Comparison of ENCODE assay signal across 36 cellular contexts in genomic region chrX:2917767-2918166, GRCh38.
"Had no signal": no experiment of that assay in that cellular context is flagged by ENCODE, and none has a peak within 500 bp of the region (broad histone marks: within the 10 kb centered on the region; RNA-seq: fewer than 3 reads in every experiment).

No MANE protein-coding gene starts in this region.

- H3K27ac Mint-ChIP-seq: activated B cell treated with CpG ODN at 0.5 μM for 24 hours; activated CD8-positive, alpha-beta memory T cell treated with anti-CD3 and anti-CD28 coated beads, Interleukin-2, amount 10 ng/mL, durations not matched to agents 7 days and 5 days; activated CD8-positive, alpha-beta T cell treated with anti-CD3 and anti-CD28 coated beads for 36 hours; activated naive CD8-positive, alpha-beta T cell; activated T-helper 1 cell treated with anti-CD3 and anti-CD28 coated beads, Interleukin-12 subunit alpha, Interleukin-12 subunit beta, Interleukin-2, Interleukin-4 antibody, amounts not matched to agents 30 ng/mL and 10 ng/mL and 1 ng/mL, durations not matched to agents 14 hours and 24 hours and 36 hours; activated T-helper 2 cell treated with anti-CD3 and anti-CD28 coated beads, Interferon-gamma antibody, Interleukin-2, Interleukin-4, amounts not matched to agents 10 μg/mL and 5 μg/mL and 100 μg/mL, durations not matched to agents 14 hours and 24 hours and 36 hours; effector memory CD8-positive, alpha-beta T cell; T-helper 17 cell; T-helper 2 cell treated with Interferon-gamma antibody and Interleukin-4, amounts not matched to agents 5 μg/mL and 100 μg/mL, for 36 hours had no signal

- H3K36me3 Mint-ChIP-seq: activated CD8-positive, alpha-beta memory T cell treated with anti-CD3 and anti-CD28 coated beads, Interleukin-2, amount 10 ng/mL, durations not matched to agents 7 days and 5 days had no signal

- H3K4me3 ChIP-seq: esophagus muscularis mucosa, gastrocnemius medialis, heart left ventricle had no signal

- H3K27me3 ChIP-seq: brain microvascular endothelial cell, esophagus muscularis mucosa, foreskin keratinocyte, gastrocnemius medialis, heart left ventricle had no signal

- DNase-seq: activated B cell treated with CpG ODN at 0.5 μM for 24 hours; activated CD4-positive, alpha-beta T cell treated with anti-CD3 and anti-CD28 coated beads for 48 hours; activated CD4-positive, alpha-beta T cell treated with anti-CD3 and anti-CD28 coated beads, Interleukin-2, amount 50 U/mL, for 1 hour; activated CD4-positive, alpha-beta T cell treated with anti-CD3 and anti-CD28 coated beads, Interleukin-2, amount 50 U/mL, for 48 hours; activated CD8-positive, alpha-beta memory T cell treated with anti-CD3 and anti-CD28 coated beads, Interleukin-2, amount 10 ng/mL, durations not matched to agents 7 days and 5 days; activated CD8-positive, alpha-beta memory T cell treated with anti-CD3 and anti-CD28 coated beads, Interleukin-2, amount 50 U/mL, for 4 hours; activated CD8-positive, alpha-beta T cell treated with anti-CD3 and anti-CD28 coated beads for 36 hours; activated effector memory CD4-positive, alpha-beta T cell treated with anti-CD3 and anti-CD28 coated beads, Interleukin-2, amount 50 U/mL, for 16 hours; activated naive CD4-positive, alpha-beta T cell treated with anti-CD3 and anti-CD28 coated beads, Interleukin-2, amount 50 U/mL, for 16 hours; activated naive CD4-positive, alpha-beta T cell treated with Interleukin-2 at 50 U/mL for 16 hours; activated T-cell treated with anti-CD3 and anti-CD28 coated beads, Interleukin-2, amount 50 U/mL, for 1 hour; activated T-cell treated with anti-CD3 and anti-CD28 coated beads, Interleukin-2, amount 50 U/mL, for 48 hours; amniotic stem cell; brain microvascular endothelial cell; cortex of kidney; dermis blood vessel endothelial cell; effector CD4-positive, alpha-beta T cell; effector memory CD8-positive, alpha-beta T cell; erythroblast; foreskin keratinocyte; gastrocnemius medialis; glutamatergic neuron; heart left ventricle; T-helper 1 cell; T-helper 17 cell; T1000; WERI-Rb-1 had no signal

- H3K27ac ChIP-seq: brain microvascular endothelial cell, esophagus muscularis mucosa, foreskin keratinocyte, gastrocnemius medialis, heart left ventricle, WERI-Rb-1 had no signal

- H3K4me3 Mint-ChIP-seq: activated B cell treated with CpG ODN at 0.5 μM for 24 hours; activated CD8-positive, alpha-beta memory T cell treated with anti-CD3 and anti-CD28 coated beads, Interleukin-2, amount 10 ng/mL, durations not matched to agents 7 days and 5 days; activated CD8-positive, alpha-beta T cell treated with anti-CD3 and anti-CD28 coated beads for 36 hours; activated naive CD8-positive, alpha-beta T cell; activated T-helper 1 cell treated with anti-CD3 and anti-CD28 coated beads, Interleukin-12 subunit alpha, Interleukin-12 subunit beta, Interleukin-2, Interleukin-4 antibody, amounts not matched to agents 30 ng/mL and 10 ng/mL and 1 ng/mL, durations not matched to agents 14 hours and 24 hours and 36 hours; central memory CD8-positive, alpha-beta T cell; effector memory CD8-positive, alpha-beta T cell; T-helper 17 cell; T-helper 2 cell treated with Interferon-gamma antibody and Interleukin-4, amounts not matched to agents 5 μg/mL and 100 μg/mL, for 36 hours had no signal

- H3K4me1 ChIP-seq: esophagus muscularis mucosa, foreskin keratinocyte, gastrocnemius medialis, heart left ventricle had no signal

- H3K4me1 Mint-ChIP-seq: activated B cell treated with CpG ODN at 0.5 μM for 24 hours; activated CD8-positive, alpha-beta memory T cell treated with anti-CD3 and anti-CD28 coated beads, Interleukin-2, amount 10 ng/mL, durations not matched to agents 7 days and 5 days; central memory CD8-positive, alpha-beta T cell; T-helper 17 cell had no signal

- H3K9me3 ChIP-seq: esophagus muscularis mucosa, gastrocnemius medialis, heart left ventricle had no signal

- H3K36me3 ChIP-seq: brain microvascular endothelial cell, gastrocnemius medialis, WERI-Rb-1 had no signal

- H3K27me3 Mint-ChIP-seq: activated B cell treated with CpG ODN at 0.5 μM for 24 hours; activated CD8-positive, alpha-beta memory T cell treated with anti-CD3 and anti-CD28 coated beads, Interleukin-2, amount 10 ng/mL, durations not matched to agents 7 days and 5 days; activated CD8-positive, alpha-beta T cell treated with anti-CD3 and anti-CD28 coated beads for 36 hours; activated naive CD8-positive, alpha-beta T cell; central memory CD8-positive, alpha-beta T cell; effector memory CD8-positive, alpha-beta T cell; T-helper 17 cell had no signal

- H3K9me3 Mint-ChIP-seq: activated CD8-positive, alpha-beta T cell treated with anti-CD3 and anti-CD28 coated beads for 36 hours; activated T-helper 1 cell treated with anti-CD3 and anti-CD28 coated beads, Interleukin-12 subunit alpha, Interleukin-12 subunit beta, Interleukin-2, Interleukin-4 antibody, amounts not matched to agents 30 ng/mL and 10 ng/mL and 1 ng/mL, durations not matched to agents 14 hours and 24 hours and 36 hours; activated T-helper 2 cell treated with anti-CD3 and anti-CD28 coated beads, Interferon-gamma antibody, Interleukin-2, Interleukin-4, amounts not matched to agents 10 μg/mL and 5 μg/mL and 100 μg/mL, durations not matched to agents 14 hours and 24 hours and 36 hours; central memory CD8-positive, alpha-beta T cell; effector memory CD8-positive, alpha-beta T cell; T-helper 2 cell treated with Interferon-gamma antibody and Interleukin-4, amounts not matched to agents 5 μg/mL and 100 μg/mL, for 36 hours had no signal

- FAIRE-seq: bronchial epithelial cell, colon had no signal

- ATAC-seq: activated CD4-positive, CD25-positive, alpha-beta regulatory T cell treated with anti-CD3 and anti-CD28 coated beads, Interleukin-2, amount 50 U/mL, for 24 hours; activated CD8-positive, alpha-beta memory T cell treated with anti-CD3 and anti-CD28 coated beads, Interleukin-2, amount 10 ng/mL, durations not matched to agents 7 days and 5 days; activated CD8-positive, alpha-beta T cell treated with anti-CD3 and anti-CD28 coated beads for 36 hours; effector memory CD8-positive, alpha-beta T cell; foreskin keratinocyte; gastrocnemius medialis; heart left ventricle; T-helper 17 cell had no signal
